ENCODE assay signal across 25 cellular contexts in genomic region chr3:101886626-101887025, GRCh38.
"Had no signal": no experiment of that assay in that cellular context is flagged by ENCODE, and none has a peak within 500 bp of the region (broad histone marks: within the 10 kb centered on the region; RNA-seq: fewer than 3 reads in every experiment).

No MANE protein-coding gene starts in this region.

- H3K27ac ChIP-seq: gastrocnemius medialis, left lung, prostate gland, right atrium auricular region, testis, tibial artery, upper lobe of left lung had no signal

- ATAC-seq: gastrocnemius medialis; left lung; naive thymus-derived CD8-positive, alpha-beta T cell; sciatic nerve; stimulated activated naive CD8-positive, alpha-beta T cell treated with anti-CD3 and anti-CD28 coated beads, Interleukin-15, amount 100 ng/mL, for 72 hours had no signal

- H3K4me2 ChIP-seq: smooth muscle cell had no signal

- H3K36me3 ChIP-seq: gastrocnemius medialis, left lung, prostate gland, right atrium auricular region, tibial artery, upper lobe of left lung had no signal

- H3K9me3 ChIP-seq: gastrocnemius medialis, left lung, prostate gland, right atrium auricular region, testis, tibial artery, upper lobe of left lung had no signal

- H3K4me1 ChIP-seq: gastrocnemius medialis, left lung, prostate gland, right atrium auricular region, testis, upper lobe of left lung had no signal

- FAIRE-seq: colon, kidney, urothelium cell line had no signal

- DNase-seq: effector CD8-positive, alpha-beta T cell; endodermal cell; erythroblast; gastrocnemius medialis; head of caudate nucleus; kidney; left lung; naive thymus-derived CD8-positive, alpha-beta T cell; nephron progenitor cell; nucleus accumbens; stimulated activated CD4-positive, alpha-beta T cell treated with anti-CD3 and anti-CD28 coated beads, Interleukin-12 subunit alpha, Interleukin-12 subunit beta, amount 100 ng/mL, for 4 hours; stimulated activated CD4-positive, alpha-beta T cell treated with anti-CD3 and anti-CD28 coated beads, Interleukin-1b, Interleukin-23, amount 100 ng/mL, for 48 hours; stimulated activated CD4-positive, alpha-beta T cell treated with anti-CD3 and anti-CD28 coated beads, Interleukin-4, amount 100 ng/mL, for 1 hour; stimulated activated CD8-positive, alpha-beta memory T cell treated with anti-CD3 and anti-CD28 coated beads, Interleukin-4, amount 100 ng/mL, for 48 hours; stimulated activated naive CD4-positive, alpha-beta T cell; stimulated activated naive CD8-positive, alpha-beta T cell treated with anti-CD3 and anti-CD28 coated beads, Interleukin-15, amount 100 ng/mL, for 72 hours; testis; tibial artery; upper lobe of left lung had no signal

- H3K27me3 ChIP-seq: gastrocnemius medialis, left lung, right atrium auricular region, testis, tibial artery, upper lobe of left lung had no signal

- H3K4me3 ChIP-seq: gastrocnemius medialis, left lung, prostate gland, right atrium auricular region, smooth muscle cell, testis, tibial artery, upper lobe of left lung had no signal
